1 cellular context compared by ENCODE assay signal in the genomic region with DNA sequence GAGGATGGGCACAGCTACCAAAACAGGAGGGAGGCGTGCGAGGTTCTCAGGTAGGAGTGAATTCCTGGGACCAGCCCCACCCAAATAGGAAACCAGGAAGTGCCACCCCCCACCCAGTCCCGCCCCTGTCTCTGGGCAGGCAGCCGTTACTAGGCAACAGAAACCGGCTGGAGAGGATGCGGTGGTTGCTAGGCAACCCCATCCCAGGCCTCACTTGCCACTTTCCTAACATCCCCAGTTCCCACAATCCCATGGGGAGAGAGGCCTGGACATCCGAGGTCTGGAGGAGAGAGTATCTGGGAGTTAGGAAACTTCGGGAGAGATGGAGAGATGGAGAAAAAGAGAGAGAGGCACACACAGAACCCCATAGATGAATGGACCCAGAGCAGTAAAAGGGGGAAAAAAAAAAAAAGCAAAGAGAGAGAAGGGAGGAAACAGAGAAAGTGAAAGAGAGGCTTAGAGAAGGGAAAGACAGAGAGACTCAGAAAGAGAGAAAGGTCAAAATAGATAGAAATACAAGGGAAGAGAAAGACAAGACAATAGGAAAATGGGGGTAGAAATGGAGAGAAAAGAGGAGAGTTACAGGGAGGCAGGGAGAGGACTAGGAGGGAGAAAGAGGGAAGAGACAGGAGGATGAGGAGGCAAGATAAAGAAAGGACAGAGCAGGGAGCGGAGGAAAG.
A peak's percentile ranks its signal among the peaks of the same experiment; 100 is the strongest.
TF ChIP-seq lines count a peak whose summit lies in the region.

No MANE protein-coding gene starts in this region.

TF ChIP-seq in K562, 482 proteins besides CTCF, POLR2A, EP300 and RAD21 (continued from another document):
- TF ChIP-seq, protein P1, sequence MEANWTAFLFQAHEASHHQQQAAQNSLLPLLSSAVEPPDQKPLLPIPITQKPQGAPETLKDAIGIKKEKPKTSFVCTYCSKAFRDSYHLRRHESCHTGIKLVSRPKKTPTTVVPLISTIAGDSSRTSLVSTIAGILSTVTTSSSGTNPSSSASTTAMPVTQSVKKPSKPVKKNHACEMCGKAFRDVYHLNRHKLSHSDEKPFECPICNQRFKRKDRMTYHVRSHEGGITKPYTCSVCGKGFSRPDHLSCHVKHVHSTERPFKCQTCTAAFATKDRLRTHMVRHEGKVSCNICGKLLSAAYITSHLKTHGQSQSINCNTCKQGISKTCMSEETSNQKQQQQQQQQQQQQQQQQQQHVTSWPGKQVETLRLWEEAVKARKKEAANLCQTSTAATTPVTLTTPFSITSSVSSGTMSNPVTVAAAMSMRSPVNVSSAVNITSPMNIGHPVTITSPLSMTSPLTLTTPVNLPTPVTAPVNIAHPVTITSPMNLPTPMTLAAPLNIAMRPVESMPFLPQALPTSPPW (CRISPR knock-in tag; IDR thresholded peaks at IDR 0.05), result peak; percentile 41
- no peak for TF ChIP-seq STAT5A (IDR thresholded peaks at IDR 0.05; ENCODE audit: borderline replicate concordance, low read length)
- peak; percentile 41; the same call in 1 of the 2 replicates for TF ChIP-seq MXI1 (IDR thresholded peaks at IDR 0.05; ENCODE audit: low read depth, low read length)
- TF ChIP-seq BRCA1 (IDR thresholded peaks at IDR 0.05), result no peak
- TF ChIP-seq BRCA1 (CRISPR knock-in tag; IDR thresholded peaks at IDR 0.05), result no peak
- TF ChIP-seq BCLAF1 (IDR thresholded peaks at IDR 0.05; ENCODE audit: borderline replicate concordance in 1 of 2, control insufficient read depth in 1 of 2, low read depth in 2 of 2, low read length in 1 of 2), result no peak
- no peak for TF ChIP-seq ZNF232 (CRISPR knock-in tag; IDR thresholded peaks at IDR 0.05)
- TF ChIP-seq ZNF830 (CRISPR knock-in tag; IDR thresholded peaks at IDR 0.05), result no peak
- TF ChIP-seq ZNF280B (CRISPR knock-in tag; IDR thresholded peaks at IDR 0.05), result no peak
- TF ChIP-seq BHLHE40 (IDR thresholded peaks at IDR 0.05; ENCODE audit: low read length), result no peak
- TF ChIP-seq, protein P2, sequence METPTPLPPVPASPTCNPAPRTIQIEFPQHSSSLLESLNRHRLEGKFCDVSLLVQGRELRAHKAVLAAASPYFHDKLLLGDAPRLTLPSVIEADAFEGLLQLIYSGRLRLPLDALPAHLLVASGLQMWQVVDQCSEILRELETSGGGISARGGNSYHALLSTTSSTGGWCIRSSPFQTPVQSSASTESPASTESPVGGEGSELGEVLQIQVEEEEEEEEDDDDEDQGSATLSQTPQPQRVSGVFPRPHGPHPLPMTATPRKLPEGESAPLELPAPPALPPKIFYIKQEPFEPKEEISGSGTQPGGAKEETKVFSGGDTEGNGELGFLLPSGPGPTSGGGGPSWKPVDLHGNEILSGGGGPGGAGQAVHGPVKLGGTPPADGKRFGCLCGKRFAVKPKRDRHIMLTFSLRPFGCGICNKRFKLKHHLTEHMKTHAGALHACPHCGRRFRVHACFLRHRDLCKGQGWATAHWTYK (CRISPR knock-in tag; IDR thresholded peaks at IDR 0.05), result no peak
- TF ChIP-seq DIDO1 (tag; IDR thresholded peaks at IDR 0.05; ENCODE audit: low read depth), result no peak
- TF ChIP-seq HNRNPH1 (optimal IDR thresholded peaks at IDR 0.05; ENCODE audit: low read depth, low read length), result no peak
- TF ChIP-seq, protein P3, sequence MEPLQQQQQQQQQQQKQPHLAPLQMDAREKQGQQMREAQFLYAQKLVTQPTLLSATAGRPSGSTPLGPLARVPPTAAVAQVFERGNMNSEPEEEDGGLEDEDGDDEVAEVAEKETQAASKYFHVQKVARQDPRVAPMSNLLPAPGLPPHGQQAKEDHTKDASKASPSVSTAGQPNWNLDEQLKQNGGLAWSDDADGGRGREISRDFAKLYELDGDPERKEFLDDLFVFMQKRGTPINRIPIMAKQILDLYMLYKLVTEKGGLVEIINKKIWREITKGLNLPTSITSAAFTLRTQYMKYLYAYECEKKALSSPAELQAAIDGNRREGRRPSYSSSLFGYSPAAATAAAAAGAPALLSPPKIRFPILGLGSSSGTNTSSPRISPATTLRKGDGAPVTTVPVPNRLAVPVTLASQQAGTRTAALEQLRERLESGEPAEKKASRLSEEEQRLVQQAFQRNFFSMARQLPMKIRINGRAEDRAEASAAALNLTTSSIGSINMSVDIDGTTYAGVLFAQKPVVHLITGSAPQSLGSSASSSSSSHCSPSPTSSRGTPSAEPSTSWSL (CRISPR knock-in tag; IDR thresholded peaks at IDR 0.05; ENCODE audit: borderline replicate concordance), result no peak
- TF ChIP-seq NR2C2 (CRISPR knock-in tag; IDR thresholded peaks at IDR 0.05), result no peak
- no peak for TF ChIP-seq NR2C2 (tag; IDR thresholded peaks at IDR 0.05)
